Comparison of ENCODE assay signal across 8 cellular contexts in the genomic region with DNA sequence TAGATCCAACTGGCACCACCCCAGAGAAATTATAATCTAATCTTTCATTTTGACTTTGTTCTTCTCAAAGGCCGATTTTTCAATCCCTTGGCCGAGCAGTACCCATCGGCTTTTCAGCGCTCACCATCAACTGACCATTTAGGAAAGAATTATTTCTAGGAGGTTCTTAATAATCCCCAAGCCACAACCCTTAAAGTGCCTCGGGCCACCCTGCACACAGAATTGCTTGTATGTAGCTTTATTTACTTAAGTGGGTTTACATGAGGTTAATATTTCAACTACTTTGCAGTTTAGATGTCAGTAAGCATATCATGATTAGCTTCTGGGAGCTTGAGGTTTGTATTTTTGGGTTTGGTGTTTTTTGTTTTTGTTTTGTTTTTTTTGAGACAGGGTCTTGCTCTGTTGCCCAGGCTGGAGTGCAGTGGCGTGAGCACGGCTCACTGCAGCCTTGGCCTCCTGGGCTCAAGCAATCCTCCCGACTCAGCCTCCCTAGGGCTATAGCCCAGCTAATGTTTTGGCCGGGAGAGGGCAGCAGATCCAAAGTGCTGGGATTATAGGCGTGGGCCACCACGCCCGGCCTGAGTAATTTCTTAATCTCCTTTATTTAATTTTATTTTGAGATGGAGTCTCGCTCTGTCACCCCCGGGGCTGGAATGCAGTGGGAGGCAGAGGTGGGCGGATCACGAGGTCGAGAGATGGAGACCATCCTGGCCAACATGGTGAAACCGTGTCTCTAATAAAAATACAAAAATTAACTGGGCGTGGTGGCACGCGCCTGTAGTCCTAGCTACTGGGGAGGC. TPM values are rescaled to one million over a fixed set of nuclear protein-coding genes. Genes with fewer than 3 reads are reported as not detected.
DNase-seq lines count a peak whose midpoint lies in the region; ATAC-seq and TF ChIP-seq lines count a peak whose summit lies in the region.

No MANE protein-coding gene starts in this region.

- DNase-seq in GM12864 (ENCODE audit: low read depth) (no peak), NCI-H460 (ENCODE audit: extremely low read depth, low read depth) (peak; percentile 54), dorsolateral prefrontal cortex (no peak), KG1 (lab: John Stamatoyannopoulos, UW) (no peak), NCI-H1105 treated with DMSO at 0.1 percent for 48 hours (lab: John Stamatoyannopoulos, UW) (no peak)
- DNase-seq in stimulated activated CD4-positive, alpha-beta T cell treated with anti-CD3 and anti-CD28 coated beads, Interleukin-1b, Interleukin-23, amount 100 ng/mL, for 48 hours = no peak

- TF ChIP-seq POLR2A in GM18505 (IDR thresholded peaks at IDR 0.05; ENCODE audit: borderline replicate concordance, extremely low read depth, insufficient read depth, insufficient read length) = no peak

- no peak for ATAC-seq in GM18505 (IDR thresholded peaks at IDR 0.05; ENCODE audit: unreplicated experiment)

- peak overlapping the region; percentile 94 to 95 (median 94) for H3K27ac Mint-ChIP-seq in nephron

- peak overlapping the region; percentile 62 for H3K4me3 ChIP-seq in GM12864 (ENCODE audit: low read depth, low read length)
- peak overlapping the region; percentile 69 to 100 (median 89) for H3K4me3 ChIP-seq in dorsolateral prefrontal cortex

- intact Hi-C loops in dorsolateral prefrontal cortex (cut with DNase I) = loop anchor here (5.0 kb wide), 1 partner anchor 185 kb away; a partner anchor contains a TSS

- H3K27me3 Mint-ChIP-seq in nephron (ENCODE audit: low read depth) = no peaks in the 10 kb centered on the region

- H3K27ac ChIP-seq in dorsolateral prefrontal cortex = peak overlapping the region in 57 of 59 donors; percentile 33 to 95 (median 87)

- H3K36me3 Mint-ChIP-seq in nephron (ENCODE audit: low read depth) = peaks cover 17% of the 10 kb centered on the region

- H3K9me3 Mint-ChIP-seq in nephron = no peaks in the 10 kb centered on the region

- peak overlapping the region; percentile 81 to 92 (median 87) for H3K4me3 Mint-ChIP-seq in nephron

- H3K4me1 Mint-ChIP-seq in nephron = peaks cover 50% of the 10 kb centered on the region

- TF ChIP-seq CTCF in GM12864 (IDR thresholded peaks at IDR 0.05; ENCODE audit: low read depth, low read length, missing control alignments) = no peak
- no peak for TF ChIP-seq CTCF in dorsolateral prefrontal cortex (IDR thresholded peaks at IDR 0.05 in 54 of 56, conservative IDR thresholded peaks at IDR 0.05 in 2 of 56; ENCODE audit: low read depth in 1 of 56, partially characterized antibody in 56 of 56)
- no peak for TF ChIP-seq CTCF in nephron (IDR thresholded peaks at IDR 0.05; ENCODE audit: unreplicated experiment in 3 of 3)

- H3K27me3 ChIP-seq in dorsolateral prefrontal cortex = no peaks in the 10 kb centered on the region

RNA-seq across cellular contexts. Expression of a gene that starts 0.8 kb away (rescaled TPM):
- total RNA-seq in NCI-H460 (2014; rRNA removed; shearing (Covaris generic)) = 10.6 and 11.1 TPM in 2 replicates
- polyA plus RNA-seq in NCI-H460 (2014; cell fraction: nucleus; rRNA removed) = 42.1 and 44.4 TPM in 2 replicates
- total RNA-seq in dorsolateral prefrontal cortex = 10 to 100 TPM in 119 of 120 experiments, 1 to 10 TPM in 1; 9.5 to 35.4 (median 18.6) TPM
